ENCODE assay signal across 11 cellular contexts in the genomic region with DNA sequence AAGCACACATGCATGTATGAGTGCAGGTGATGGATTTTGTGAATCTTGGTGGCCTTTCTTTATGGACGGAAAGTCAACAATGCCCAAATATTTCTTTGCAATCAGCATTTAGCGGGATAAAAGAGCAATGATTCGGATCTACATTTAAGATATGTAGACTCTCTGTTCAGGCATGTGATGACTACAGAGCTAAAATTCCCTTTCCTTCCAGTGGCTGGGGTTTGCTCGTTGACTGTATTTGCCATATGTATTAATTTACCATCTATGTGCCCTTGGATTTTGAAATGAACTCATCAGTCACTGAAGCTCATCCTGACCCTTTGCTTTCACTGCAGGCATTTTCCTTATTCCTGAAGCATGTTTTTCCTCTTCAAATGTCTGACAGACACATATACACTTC. TPM values are rescaled to one million over a fixed set of nuclear protein-coding genes. Genes with fewer than 3 reads are reported as not detected.
DNase-seq lines count a peak whose midpoint lies in the region; ATAC-seq and TF ChIP-seq lines count a peak whose summit lies in the region.
"Had no signal": no experiment of that assay in that cellular context is flagged by ENCODE, and none has a peak within 500 bp of the region (broad histone marks: within the 10 kb centered on the region; RNA-seq: fewer than 3 reads in every experiment).

No MANE protein-coding gene starts in this region.

- peak overlapping the region; percentile 45; the same call in 1 of the 2 replicates for H2AFZ ChIP-seq in GM23338

- DNase-seq in GM23338 (ENCODE audit: low spot score) (no peak), astrocyte of the spinal cord (ENCODE audit: low read depth, low spot score) (no peak), right cardiac atrium (no peak), substantia nigra (lab: John Stamatoyannopoulos, UW) (no peak)
- DNase-seq in CD4-positive, alpha-beta T cell = no peak
- no peak for DNase-seq in activated CD4-positive, alpha-beta T cell treated with anti-CD3 and anti-CD28 coated beads for 36 hours
- DNase-seq: activated T-cell treated with anti-CD3 and anti-CD28 coated beads, Interleukin-2, amount 50 U/mL, for 24 hours; CD8-positive, alpha-beta memory T cell; natural killer cell had no signal

- POLR2A ChIA-PET in CD4-positive, alpha-beta T cell (lab: Charles Lee) = no interaction called here
- POLR2A ChIA-PET in activated CD4-positive, alpha-beta T cell treated with anti-CD3 and anti-CD28 coated beads for 36 hours (lab: Charles Lee) = no interaction called here

- H3K27me3 ChIP-seq in GM23338 (ENCODE audit: insufficient read depth) (peaks cover 33% of the 10 kb centered on the region), right cardiac atrium (ENCODE audit: control insufficient read depth, insufficient read depth) (no peaks in the 10 kb centered on the region)
- H3K27me3 ChIP-seq in CD4-positive, alpha-beta T cell (ENCODE audit: control insufficient read depth, insufficient read depth, low read length) = peaks cover 67% of the 10 kb centered on the region

- H3K79me2 ChIP-seq in GM23338 (replicated peaks; ENCODE audit: insufficient read depth) = no peaks in the 10 kb centered on the region; the same call in 1 of the 2 replicates

- ATAC-seq in GM23338 = no peak
- ATAC-seq in right cardiac atrium = no peak
- ATAC-seq in CD4-positive, alpha-beta T cell (ENCODE audit: poor library complexity) = no peak
- no peak for ATAC-seq in HG03457 (IDR thresholded peaks at IDR 0.05; ENCODE audit: unreplicated experiment)
- no peak for ATAC-seq in activated CD4-positive, alpha-beta T cell treated with anti-CD3 and anti-CD28 coated beads for 36 hours
- no peak for ATAC-seq in HG03460 (IDR thresholded peaks at IDR 0.05; ENCODE audit: unreplicated experiment)
- ATAC-seq: natural killer cell had no signal

- H3K4me1 Mint-ChIP-seq in GM23338 = peaks cover 29% of the 10 kb centered on the region
- H3K4me1 Mint-ChIP-seq in CD4-positive, alpha-beta T cell (ENCODE audit: low read depth) = peaks cover 15% of the 10 kb centered on the region
- H3K4me1 Mint-ChIP-seq in activated CD4-positive, alpha-beta T cell treated with anti-CD3 and anti-CD28 coated beads for 36 hours = peaks cover 14% of the 10 kb centered on the region

- peaks cover 32% of the 10 kb centered on the region for H3K4me1 ChIP-seq in GM23338 (ENCODE audit: insufficient read depth)
- H3K4me1 ChIP-seq in right cardiac atrium (ENCODE audit: control insufficient read depth, insufficient read depth, low read length) = no peaks in the 10 kb centered on the region

- no peak overlapping the region for H3K27ac ChIP-seq in GM23338 (ENCODE audit: low read depth)
- peak overlapping the region; percentile 98 for H3K27ac ChIP-seq in right cardiac atrium (ENCODE audit: low read length)
- H3K27ac ChIP-seq in substantia nigra (ENCODE audit: low read depth, low read length, poor library complexity, severe bottlenecking) = peak overlapping the region; percentile 96
- no peak overlapping the region for H3K27ac ChIP-seq in CD4-positive, alpha-beta T cell (ENCODE audit: low read depth, low read length)

- no peaks in the 10 kb centered on the region for H3K36me3 ChIP-seq in GM23338 (ENCODE audit: insufficient read depth)

- H3K27me3 Mint-ChIP-seq in GM23338 (ENCODE audit: insufficient read depth, low read depth, poor library complexity) = peaks cover 21% of the 10 kb centered on the region
- peaks cover 36% of the 10 kb centered on the region for H3K27me3 Mint-ChIP-seq in CD4-positive, alpha-beta T cell
- H3K27me3 Mint-ChIP-seq in activated CD4-positive, alpha-beta T cell treated with anti-CD3 and anti-CD28 coated beads for 36 hours = peaks cover 33% of the 10 kb centered on the region

- no peaks in the 10 kb centered on the region for H3K9me2 ChIP-seq in GM23338 (ENCODE audit: insufficient read depth)

- peak overlapping the region; percentile 58; the same call in 1 of the 2 replicates for H3K4me3 ChIP-seq in GM23338
- peak overlapping the region; percentile 85 for H3K4me3 ChIP-seq in astrocyte of the spinal cord (ENCODE audit: low read depth, low read length)
- no peak overlapping the region for H3K4me3 ChIP-seq in right cardiac atrium (ENCODE audit: low read length)

- no peaks in the 10 kb centered on the region for H3K9me3 ChIP-seq in right cardiac atrium (ENCODE audit: control insufficient read depth, low read length)
- H3K9me3 ChIP-seq in CD4-positive, alpha-beta T cell (ENCODE audit: control insufficient read depth, low read length) = no peaks in the 10 kb centered on the region

- H3K36me3 Mint-ChIP-seq in GM23338 (ENCODE audit: low read depth) = no peaks in the 10 kb centered on the region
- no peaks in the 10 kb centered on the region for H3K36me3 Mint-ChIP-seq in CD4-positive, alpha-beta T cell (ENCODE audit: low read depth)
- H3K36me3 Mint-ChIP-seq in activated CD4-positive, alpha-beta T cell treated with anti-CD3 and anti-CD28 coated beads for 36 hours (ENCODE audit: low read depth) = no peaks in the 10 kb centered on the region
- H3K36me3 Mint-ChIP-seq: CD8-positive, alpha-beta memory T cell; natural killer cell had no signal

- H3K4me2 ChIP-seq in GM23338 = peak overlapping the region; percentile 85; the same call in 1 of the 2 replicates

- TF ChIP-seq CTCF in GM23338 (conservative IDR thresholded peaks at IDR 0.05; ENCODE audit: low read depth in 2 of 2) (no peak), astrocyte of the spinal cord (IDR thresholded peaks at IDR 0.05; ENCODE audit: low read depth, low read length) (no peak)
- TF ChIP-seq CTCF in CD4-positive, alpha-beta T cell (IDR thresholded peaks at IDR 0.05) = no peak

- WGBS in right cardiac atrium = 73% methylated on average over 4 of the region's 4 CpGs

- in situ Hi-C loops in astrocyte of the spinal cord (cut with HindIII; ENCODE audit: low sequenced_read_pairs) = no loop called here

- no peak overlapping the region for H3K4me3 Mint-ChIP-seq in GM23338
- H3K4me3 Mint-ChIP-seq in CD4-positive, alpha-beta T cell = no peak overlapping the region
- H3K4me3 Mint-ChIP-seq in activated CD4-positive, alpha-beta T cell treated with anti-CD3 and anti-CD28 coated beads for 36 hours = no peak overlapping the region
- H3K4me3 Mint-ChIP-seq: activated T-cell treated with anti-CD3 and anti-CD28 coated beads, Interleukin-2, amount 50 U/mL, for 24 hours; CD8-positive, alpha-beta memory T cell; natural killer cell had no signal

- H3K27ac Mint-ChIP-seq in GM23338 = no peak overlapping the region
- H3K27ac Mint-ChIP-seq in CD4-positive, alpha-beta T cell = no peak overlapping the region
- H3K27ac Mint-ChIP-seq in activated CD4-positive, alpha-beta T cell treated with anti-CD3 and anti-CD28 coated beads for 36 hours = no peak overlapping the region
- H3K27ac Mint-ChIP-seq: activated T-cell treated with anti-CD3 and anti-CD28 coated beads, Interleukin-2, amount 50 U/mL, for 24 hours; CD8-positive, alpha-beta memory T cell; natural killer cell had no signal

- H4K20me1 ChIP-seq in GM23338 (replicated peaks; ENCODE audit: insufficient read depth) = no peaks in the 10 kb centered on the region

- no peaks in the 10 kb centered on the region for H3F3A ChIP-seq in GM23338 (replicated peaks; ENCODE audit: low read depth)

- CTCF ChIA-PET in CD4-positive, alpha-beta T cell (lab: Charles Lee) = no interaction called here
- CTCF ChIA-PET in activated CD4-positive, alpha-beta T cell treated with anti-CD3 and anti-CD28 coated beads for 36 hours (lab: Charles Lee) = interaction anchor here (0.6 kb wide), 1 partner anchor 172 kb away, joined by 3 read pairs; no protein-coding TSS in a partner anchor

- H3K9me3 Mint-ChIP-seq in GM23338 = no peaks in the 10 kb centered on the region
- no peaks in the 10 kb centered on the region for H3K9me3 Mint-ChIP-seq in CD4-positive, alpha-beta T cell
- H3K9me3 Mint-ChIP-seq in activated CD4-positive, alpha-beta T cell treated with anti-CD3 and anti-CD28 coated beads for 36 hours (ENCODE audit: low read depth) = no peaks in the 10 kb centered on the region
- H3K9me3 Mint-ChIP-seq: activated T-cell treated with anti-CD3 and anti-CD28 coated beads, Interleukin-2, amount 50 U/mL, for 24 hours; natural killer cell had no signal

- intact Hi-C loops in right cardiac atrium (cut with DNase I) = loop anchor here (5.0 to 10.0 kb wide), 5 partner anchors 100 to 450 kb away; no protein-coding TSS in a partner anchor
- intact Hi-C loops in CD4-positive, alpha-beta T cell (cut with DNase I, micrococcal nuclease) = no loop called here
- intact Hi-C loops in activated CD4-positive, alpha-beta T cell treated with anti-CD3 and anti-CD28 coated beads for 36 hours (cut with DNase I, micrococcal nuclease) = loop anchor here (10.0 kb wide), 3 partner anchors 102 to 448 kb away; no protein-coding TSS in a partner anchor

TF ChIP-seq in GM23338, 12 proteins besides CTCF, POLR2A, EP300 and RAD21 (continues in another document):
- TF ChIP-seq ZNF331 (CRISPR knock-in tag; IDR thresholded peaks at IDR 0.05; ENCODE audit: low read depth) = no peak

RNA-seq across cellular contexts. Expression of a gene that starts 13.6 kb away (rescaled TPM):
- not detected in 2 replicates for total RNA-seq in GM23338 (2014; rRNA removed; shearing (Covaris generic))
- polyA plus RNA-seq in GM23338 (2016; fragmentation: Nextera tagmentation; extraction: Ambion mirVana) = not detected in 2 replicates
- 1 to 10 TPM; 1.6 to 2.4 (median 1.7) TPM for total RNA-seq in right cardiac atrium
- 0.57 TPM for polyA plus RNA-seq in right cardiac atrium
- total RNA-seq in CD4-positive, alpha-beta T cell = not detected
- total RNA-seq in activated CD4-positive, alpha-beta T cell treated with anti-CD3 and anti-CD28 coated beads for 36 hours = not detected
- total RNA-seq: CD8-positive, alpha-beta memory T cell; natural killer cell had no signal
- polyA plus RNA-seq: CD8-positive, alpha-beta memory T cell had no signal

Comparison
In these comparisons a context has a peak if more than half of its experiments do, and no peak if none do; other contexts are left out.
1. H3K27ac ChIP-seq: peak in right cardiac atrium (single experiment) and substantia nigra (single experiment); none in GM23338 (single experiment) and CD4-positive, alpha-beta T cell (single experiment).
2. intact Hi-C loops: an anchor here in right cardiac atrium (5.0 to 10.0 kb wide) and activated CD4-positive, alpha-beta T cell treated with anti-CD3 and anti-CD28 coated beads for 36 hours (10.0 kb wide); none called in CD4-positive, alpha-beta T cell.